1 cellular context compared by ENCODE assay signal in genomic region chr5:120531215-120531614, GRCh38.
TF ChIP-seq lines count a peak whose summit lies in the region.

No MANE protein-coding gene starts in this region.

TF ChIP-seq in WTC11, 78 proteins besides CTCF, POLR2A, EP300 and RAD21 (continued from another document):
- TF ChIP-seq ARID4B (CRISPR knock-in tag; IDR thresholded peaks at IDR 0.05; ENCODE audit: borderline replicate concordance) (no peak), MYBL2 (CRISPR knock-in tag; IDR thresholded peaks at IDR 0.05) (no peak)
